In genomic region chr13:27679396-27679795, GRCh38 we compare ENCODE assay signal across 1 cellular context.
TF ChIP-seq lines count a peak whose summit lies in the region.

No MANE protein-coding gene starts in this region.

TF ChIP-seq in HepG2, 621 proteins besides CTCF, POLR2A, EP300 and RAD21:
- TF ChIP-seq FOXP1 (IDR thresholded peaks at IDR 0.05) (no peak), FOXP1 (CRISPR knock-in tag; IDR thresholded peaks at IDR 0.05) (no peak), SCMH1 (CRISPR knock-in tag; IDR thresholded peaks at IDR 0.05; ENCODE audit: borderline replicate concordance) (no peak), ATM (IDR thresholded peaks at IDR 0.05; ENCODE audit: borderline replicate concordance) (no peak), ZNF75D (CRISPR knock-in tag; IDR thresholded peaks at IDR 0.05; ENCODE audit: borderline replicate concordance) (no peak), GZF1 (CRISPR knock-in tag; IDR thresholded peaks at IDR 0.05) (no peak), MED8 (CRISPR knock-in tag; IDR thresholded peaks at IDR 0.05; ENCODE audit: insufficient replicate concordance) (no peak), GMEB2 (CRISPR knock-in tag; IDR thresholded peaks at IDR 0.05; ENCODE audit: low read depth) (no peak), NR2C2 (CRISPR knock-in tag; IDR thresholded peaks at IDR 0.05; ENCODE audit: borderline replicate concordance) (no peak), HBP1 (CRISPR knock-in tag; IDR thresholded peaks at IDR 0.05; ENCODE audit: low read depth) (no peak), PHF5A (CRISPR knock-in tag; IDR thresholded peaks at IDR 0.05; ENCODE audit: low read depth, unreplicated experiment) (no peak), XRCC5 (optimal IDR thresholded peaks at IDR 0.05; ENCODE audit: low read length) (no peak), GLI4 (CRISPR knock-in tag; IDR thresholded peaks at IDR 0.05; ENCODE audit: borderline replicate concordance) (no peak), CENPX (CRISPR knock-in tag; IDR thresholded peaks at IDR 0.05) (no peak), ZNF501 (CRISPR knock-in tag; IDR thresholded peaks at IDR 0.05) (no peak)
